Comparison of ENCODE assay signal across 13 cellular contexts in the genomic region with DNA sequence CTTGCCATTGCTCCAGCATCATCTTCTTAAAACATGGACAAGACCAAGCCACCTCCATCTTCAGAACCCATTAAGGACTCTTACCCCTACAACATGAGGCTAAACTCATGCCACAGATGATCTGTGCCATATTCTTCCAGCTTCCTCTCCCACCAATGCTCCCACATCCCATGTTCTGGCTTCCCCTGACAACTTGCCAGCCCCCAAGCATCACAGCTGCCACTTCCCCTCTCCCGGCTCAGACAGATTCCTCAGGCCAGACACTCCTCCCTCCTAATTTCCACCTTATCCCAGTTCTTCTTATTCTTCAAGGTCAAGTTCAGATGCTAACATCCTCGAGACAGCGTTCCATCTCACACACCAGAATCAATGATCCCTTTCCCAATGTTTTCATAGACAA.
"Had no signal": no experiment of that assay in that cellular context is flagged by ENCODE, and none has a peak within 500 bp of the region (broad histone marks: within the 10 kb centered on the region; RNA-seq: fewer than 3 reads in every experiment).

No MANE protein-coding gene starts in this region.

- H3K9me3 Mint-ChIP-seq: T-helper 1 cell treated with Interleukin-12 subunit alpha and Interleukin-12 subunit beta and Interleukin-4 antibody, amounts not matched to agents 30 μg/mL and 1 μg/mL, for 36 hours had no signal

- H3K36me3 ChIP-seq: cardiac muscle cell, gastrocnemius medialis, tibial nerve, vagina had no signal

- H3K4me3 Mint-ChIP-seq: activated CD8-positive, alpha-beta memory T cell treated with anti-CD3 and anti-CD28 coated beads, Interleukin-2, amount 10 ng/mL, durations not matched to agents 7 days and 5 days; T-helper 1 cell treated with Interleukin-12 subunit alpha and Interleukin-12 subunit beta and Interleukin-4 antibody, amounts not matched to agents 30 μg/mL and 1 μg/mL, for 36 hours had no signal

- H3K4me2 ChIP-seq: smooth muscle cell had no signal

- H3K27me3 Mint-ChIP-seq: activated CD8-positive, alpha-beta memory T cell treated with anti-CD3 and anti-CD28 coated beads, Interleukin-2, amount 10 ng/mL, durations not matched to agents 7 days and 5 days; progenitor cell of endocrine pancreas had no signal

- H3K27ac Mint-ChIP-seq: activated CD8-positive, alpha-beta memory T cell treated with anti-CD3 and anti-CD28 coated beads, Interleukin-2, amount 10 ng/mL, durations not matched to agents 7 days and 5 days; progenitor cell of endocrine pancreas; T-helper 1 cell treated with Interleukin-12 subunit alpha and Interleukin-12 subunit beta and Interleukin-4 antibody, amounts not matched to agents 30 μg/mL and 1 μg/mL, for 36 hours had no signal

- H3K4me3 ChIP-seq: cardiac muscle cell, gastrocnemius medialis, smooth muscle cell, tibial nerve, vagina had no signal

- H3K9me3 ChIP-seq: gastrocnemius medialis, tibial nerve, vagina had no signal

- H3K27ac ChIP-seq: cardiac muscle cell, tibial nerve, vagina had no signal

- H3K27me3 ChIP-seq: cardiac muscle cell, gastrocnemius medialis, tibial nerve, vagina had no signal

- DNase-seq: activated CD4-positive, alpha-beta T cell treated with anti-CD3 and anti-CD28 coated beads, Interleukin-2, amount 50 U/mL, for 48 hours; activated CD8-positive, alpha-beta memory T cell treated with anti-CD3 and anti-CD28 coated beads, Interleukin-2, amount 10 ng/mL, durations not matched to agents 7 days and 5 days; activated T-cell treated with anti-CD3 and anti-CD28 coated beads, Interleukin-2, amount 50 U/mL, for 48 hours; effector CD4-positive, alpha-beta T cell; gastrocnemius medialis; right cardiac atrium had no signal

- ATAC-seq: activated CD4-positive, CD25-positive, alpha-beta regulatory T cell treated with anti-CD3 and anti-CD28 coated beads, Interleukin-2, amount 50 U/mL, for 24 hours; activated CD8-positive, alpha-beta memory T cell treated with anti-CD3 and anti-CD28 coated beads, Interleukin-2, amount 10 ng/mL, durations not matched to agents 7 days and 5 days; gastrocnemius medialis; right cardiac atrium had no signal
